In genomic region chr5:132417889-132418432, GRCh38 we compare ENCODE assay signal across 14 cellular contexts. TPM values are rescaled to one million over a fixed set of nuclear protein-coding genes. Genes with fewer than 3 reads are reported as not detected.
A peak's percentile ranks its signal among the peaks of the same experiment; 100 is the strongest.
DNase-seq lines count a peak whose midpoint lies in the region; ATAC-seq and TF ChIP-seq lines count a peak whose summit lies in the region.
"Had no signal": no experiment of that assay in that cellular context is flagged by ENCODE, and none has a peak within 500 bp of the region (broad histone marks: within the 10 kb centered on the region; RNA-seq: fewer than 3 reads in every experiment).

No MANE protein-coding gene starts in this region.

- H3K27me3 ChIP-seq in Peyer's patch, result no peaks in the 10 kb centered on the region
- no peaks in the 10 kb centered on the region for H3K27me3 ChIP-seq in esophagus squamous epithelium
- H3K27me3 ChIP-seq in rectal smooth muscle tissue (ENCODE audit: control insufficient read depth, insufficient read depth, low read length), result no peaks in the 10 kb centered on the region
- H3K27me3 ChIP-seq in HAP-1 (ENCODE audit: low read depth), result no peaks in the 10 kb centered on the region
- H3K27me3 ChIP-seq: cardiac muscle cell had no signal

- TF ChIP-seq POLR2A in Peyer's patch (IDR thresholded peaks at IDR 0.05) (no peak), esophagus squamous epithelium (IDR thresholded peaks at IDR 0.05) (no peak)

- H3K9me3 Mint-ChIP-seq in CD14-positive monocyte, result peaks cover 0 to 1% (median 0%) of the 10 kb centered on the region in 7 donors

- H3K27me3 Mint-ChIP-seq in CD14-positive monocyte (ENCODE audit: low read depth in 3 of 3), result peaks cover 0 to 1% (median 0%) of the 10 kb centered on the region in 3 donors

- WGBS in esophagus squamous epithelium, 2 donors, result 44 to 70% methylated on average over 3 to 4 of the region's 4 CpGs

- H3K27ac ChIP-seq in Peyer's patch, result peak overlapping the region in 3 of 4 donors; percentile 42 to 98 (median 90)
- peak overlapping the region; percentile 63 to 98 (median 68) for H3K27ac ChIP-seq in esophagus squamous epithelium
- H3K27ac ChIP-seq in rectal smooth muscle tissue (ENCODE audit: low read depth, low read length), result peak overlapping the region; percentile 65
- H3K27ac ChIP-seq: C4-2B, cardiac muscle cell had no signal

- H3K4me3 Mint-ChIP-seq in CD14-positive monocyte, result peak overlapping the region in 1 of 2 donors; percentile 37

- in situ Hi-C loops in HAP-1 (cut with MboI; ENCODE audit: low sequenced_read_pairs), result no loop called here

- H3K27ac Mint-ChIP-seq in CD14-positive monocyte, result peak overlapping the region in 4 of 7 donors; percentile 17 to 85 (median 40)

- ATAC-seq in HG02759 (IDR thresholded peaks at IDR 0.05; ENCODE audit: unreplicated experiment), result no peak
- ATAC-seq in GM21723 (IDR thresholded peaks at IDR 0.05; ENCODE audit: unreplicated experiment), result no peak
- ATAC-seq: esophagus mucosa had no signal

- H3K36me3 ChIP-seq in Peyer's patch (peaks cover 0 to 6% (median 0%) of the 10 kb centered on the region in 3 donors), esophagus squamous epithelium (peaks cover 0 to 6% (median 0%) of the 10 kb centered on the region in 3 donors), rectal smooth muscle tissue (ENCODE audit: control insufficient read depth, insufficient read depth, low read length) (peaks cover 8% of the 10 kb centered on the region), HAP-1 (replicated peaks) (no peaks in the 10 kb centered on the region)
- H3K36me3 ChIP-seq: cardiac muscle cell had no signal

- DNase-seq in CD14-positive monocyte (ENCODE audit: low spot score), result no peak
- DNase-seq in Peyer's patch, result no peak
- no peak for DNase-seq in esophagus squamous epithelium (lab: John Stamatoyannopoulos, UW)
- DNase-seq in HAP-1 (ENCODE audit: low spot score in 2 of 2), result no peak
- DNase-seq in medulla oblongata (ENCODE audit: extremely low spot score), result no peak
- DNase-seq: mucosa of descending colon, NCI-H1105, NCI-H446 treated with DMSO at 0.1 percent for 48 hours had no signal

- TF ChIP-seq CTCF in CD14-positive monocyte (IDR thresholded peaks at IDR 0.05) (no peak), Peyer's patch (IDR thresholded peaks at IDR 0.05) (no peak), esophagus squamous epithelium (IDR thresholded peaks at IDR 0.05) (no peak)

- H3K9me3 ChIP-seq in Peyer's patch (no peaks in the 10 kb centered on the region), esophagus squamous epithelium (no peaks in the 10 kb centered on the region), HAP-1 (no peaks in the 10 kb centered on the region)
- H3K9me3 ChIP-seq: mucosa of descending colon had no signal

- no peak overlapping the region for H3K9ac ChIP-seq in rectal smooth muscle tissue (ENCODE audit: low read length)

- H3K36me3 Mint-ChIP-seq in CD14-positive monocyte, result peaks cover 46 to 51% of the 10 kb centered on the region in 2 donors

- H3K4me3 ChIP-seq in Peyer's patch (no peak overlapping the region), esophagus squamous epithelium (no peak overlapping the region), rectal smooth muscle tissue (ENCODE audit: low read length) (no peak overlapping the region), HAP-1 (no peak overlapping the region)
- H3K4me3 ChIP-seq: cardiac muscle cell, mucosa of descending colon had no signal

- peaks cover 93% of the 10 kb centered on the region for H3K4me1 Mint-ChIP-seq in CD14-positive monocyte

- intact Hi-C loops in CD14-positive monocyte (cut with micrococcal nuclease), result loop anchor here (2.0 to 5.0 kb wide), 2 partner anchors 13 to 69 kb away; no protein-coding TSS in a partner anchor
- intact Hi-C loops in esophagus squamous epithelium (cut with DNase I), result no loop called here

- H3K4me1 ChIP-seq in Peyer's patch (peaks cover 4 to 86% (median 47%) of the 10 kb centered on the region in 4 donors), esophagus squamous epithelium (peaks cover 48 to 100% (median 87%) of the 10 kb centered on the region in 3 donors), rectal smooth muscle tissue (ENCODE audit: control insufficient read depth, insufficient read depth, low read length) (peaks cover 41% of the 10 kb centered on the region), HAP-1 (peaks cover 11% of the 10 kb centered on the region)

RNA-seq across cellular contexts. Expression of gene SLC22A5, which starts 48.5 kb away (rescaled TPM):
- polyA plus RNA-seq in CD14-positive monocyte, result 1 to 10 TPM; 2.4 to 3.5 TPM
- total RNA-seq in Peyer's patch, result 100 to 1,000 TPM in 2 of 4 donors, 10 to 100 TPM in 2; 25.6 to 152 (median 110) TPM
- total RNA-seq in esophagus squamous epithelium, result 10 to 100 TPM in 1 of 4 donors, 1 to 10 TPM in 3; 7.4 to 15.8 (median 8.3) TPM
